8 cellular contexts compared by ENCODE assay signal in genomic region chr2:199457147-199458016, GRCh38.
A peak's percentile ranks its signal among the peaks of the same experiment; 100 is the strongest.
DNase-seq lines count a peak whose midpoint lies in the region; ATAC-seq and TF ChIP-seq lines count a peak whose summit lies in the region.

Gene SATB2, minus strand, starts transcription at chr2:199457939. Its CDS starts 1,902 bp downstream, at chr2:199456037.

- H3K27ac ChIP-seq in 22Rv1 (peak within 1 kb of the TSS; percentile 73), DOHH2 (ENCODE audit: low read depth, low read length) (no peak within 1 kb of the TSS), skin epidermis (peak within 1 kb of the TSS; percentile 29 to 92 (median 77))

- peak within 1 kb of the TSS; percentile 84 for H3K4me2 ChIP-seq in DOHH2 (ENCODE audit: low read length)

- no peaks in the 10 kb centered on the region for H3K79me2 ChIP-seq in DOHH2 (ENCODE audit: control insufficient read depth, low read length)

- H3K4me1 Mint-ChIP-seq in activated naive CD8-positive, alpha-beta T cell treated with anti-CD3 and anti-CD28 coated beads, Interleukin-2, amount 50 U/mL, for 24 hours: peaks cover 31% of the 10 kb centered on the region

- peaks cover 62% of the 10 kb centered on the region for H3K27me3 Mint-ChIP-seq in activated naive CD8-positive, alpha-beta T cell treated with anti-CD3 and anti-CD28 coated beads, Interleukin-2, amount 50 U/mL, for 24 hours

- no peaks in the 10 kb centered on the region; the same call in none of the 2 replicates for H3F3A ChIP-seq in DOHH2 (ENCODE audit: control insufficient read depth, insufficient read depth)

- peak; percentile 41 for ATAC-seq in activated naive CD8-positive, alpha-beta T cell treated with anti-CD3 and anti-CD28 coated beads, Interleukin-2, amount 50 U/mL, for 24 hours
- no peak for ATAC-seq in HG02623 (IDR thresholded peaks at IDR 0.05; ENCODE audit: unreplicated experiment)
- no peak for ATAC-seq in GM18520 (IDR thresholded peaks at IDR 0.05; ENCODE audit: unreplicated experiment)

- no peaks in the 10 kb centered on the region for H3K9me2 ChIP-seq in DOHH2 (replicated peaks; ENCODE audit: control insufficient read depth, low read length)

- peak; percentile 69 for DNase-seq in NCI-H2227 treated with DMSO at 0.1 percent for 48 hours (lab: John Stamatoyannopoulos, UW)
- DNase-seq in activated naive CD8-positive, alpha-beta T cell treated with anti-CD3 and anti-CD28 coated beads, Interleukin-2, amount 50 U/mL, for 24 hours: peak; percentile 29

- H3K36me3 Mint-ChIP-seq in activated naive CD8-positive, alpha-beta T cell treated with anti-CD3 and anti-CD28 coated beads, Interleukin-2, amount 50 U/mL, for 24 hours (ENCODE audit: low read depth): peaks cover 2% of the 10 kb centered on the region

- H3K4me3 Mint-ChIP-seq in activated naive CD8-positive, alpha-beta T cell treated with anti-CD3 and anti-CD28 coated beads, Interleukin-2, amount 50 U/mL, for 24 hours: peak within 1 kb of the TSS; percentile 58

- H3K9me3 ChIP-seq in DOHH2 (ENCODE audit: control insufficient read depth, insufficient read depth, low read length): no peaks in the 10 kb centered on the region

- H4K20me1 ChIP-seq in DOHH2 (ENCODE audit: control insufficient read depth, insufficient read depth, low read depth, low read length): no peaks in the 10 kb centered on the region

- H3K27ac Mint-ChIP-seq in activated naive CD8-positive, alpha-beta T cell treated with anti-CD3 and anti-CD28 coated beads, Interleukin-2, amount 50 U/mL, for 24 hours: no peak within 1 kb of the TSS

- no peaks in the 10 kb centered on the region for H3K36me3 ChIP-seq in DOHH2 (ENCODE audit: control insufficient read depth, low read length)

- H3K4me3 ChIP-seq in DOHH2 (ENCODE audit: low read length) (peak within 1 kb of the TSS; percentile 80), iPS-11a (ENCODE audit: low read depth, low read length) (peak within 1 kb of the TSS; percentile 61), skin epidermis (peak within 1 kb of the TSS; percentile 61 to 93 (median 80))

- no peaks in the 10 kb centered on the region for H3K9me3 Mint-ChIP-seq in activated naive CD8-positive, alpha-beta T cell treated with anti-CD3 and anti-CD28 coated beads, Interleukin-2, amount 50 U/mL, for 24 hours

- TF ChIP-seq CTCF in 22Rv1 (IDR thresholded peaks at IDR 0.05) (no peak), DOHH2 (IDR thresholded peaks at IDR 0.05; ENCODE audit: low read depth, low read length, poor library complexity, severe bottlenecking) (no peak)

- H3K4me1 ChIP-seq in DOHH2 (ENCODE audit: control insufficient read depth, low read length): peaks cover 6% of the 10 kb centered on the region; the same call in 1 of the 2 replicates

- peaks cover 70% of the 10 kb centered on the region for H3K27me3 ChIP-seq in DOHH2 (ENCODE audit: control insufficient read depth, low read length)
